In genomic region chr16:58040945-58041627, GRCh38 we compare ENCODE assay signal across 27 cellular contexts.
"Had no signal": no experiment of that assay in that cellular context is flagged by ENCODE, and none has a peak within 500 bp of the region (broad histone marks: within the 10 kb centered on the region; RNA-seq: fewer than 3 reads in every experiment).

No MANE protein-coding gene starts in this region.

- H3K9me3 ChIP-seq: SJSA1 had no signal

- H3K4me3 Mint-ChIP-seq: activated CD4-positive, alpha-beta memory T cell treated with anti-CD3 and anti-CD28 coated beads for 36 hours; activated CD4-positive, alpha-beta T cell treated with anti-CD3 and anti-CD28 coated beads, Interleukin-2, amount 10 ng/mL, durations not matched to agents 7 days and 5 days; activated naive CD8-positive, alpha-beta T cell; activated T-cell treated with anti-CD3 and anti-CD28 coated beads, Interleukin-2, amount 50 U/mL, for 4 hours; brain; T-helper 17 cell had no signal

- H3K27me3 Mint-ChIP-seq: activated CD4-positive, alpha-beta memory T cell treated with anti-CD3 and anti-CD28 coated beads for 36 hours; activated CD4-positive, alpha-beta T cell treated with anti-CD3 and anti-CD28 coated beads, Interleukin-2, amount 10 ng/mL, durations not matched to agents 7 days and 5 days; activated naive CD8-positive, alpha-beta T cell; brain; T-helper 17 cell had no signal

- H3K36me3 Mint-ChIP-seq: activated CD4-positive, alpha-beta memory T cell treated with anti-CD3 and anti-CD28 coated beads for 36 hours; activated naive CD8-positive, alpha-beta T cell had no signal

- DNase-seq: activated CD4-positive, alpha-beta memory T cell treated with anti-CD3 and anti-CD28 coated beads for 36 hours; activated CD4-positive, alpha-beta T cell treated with anti-CD3 and anti-CD28 coated beads, Interleukin-2, amount 10 ng/mL, durations not matched to agents 7 days and 5 days; activated CD4-positive, CD25-positive, alpha-beta regulatory T cell; activated CD8-positive, alpha-beta memory T cell treated with anti-CD3 and anti-CD28 coated beads for 24 hours; activated effector memory CD4-positive, alpha-beta T cell treated with anti-CD3 and anti-CD28 coated beads, Interleukin-2, amount 50 U/mL, for 16 hours; activated naive CD4-positive, alpha-beta T cell treated with Interleukin-2 at 50 U/mL for 16 hours; activated T-cell treated with anti-CD3 and anti-CD28 coated beads, Interleukin-2, amount 50 U/mL, for 4 hours; amygdala; cerebellar nuclear complex; KG1; NCI-H1092 treated with DMSO at 0.1 percent for 48 hours; NCI-H1417 treated with DMSO at 0.1 percent for 48 hours; NCI-H1694; NCI-H2029; NCI-H2107; NCI-H2171 treated with DMSO at 0.1 percent for 48 hours; NCI-H345; NCI-H510A treated with DMSO at 0.1 percent for 48 hours; NCI-H69; NK-92 treated with Interleukin-12 subunit alpha and Interleukin-12 subunit beta, amount 100 ng/mL, for 24 hours; SHP77; T-helper 17 cell; T-helper 9 cell had no signal

- H3K9me3 Mint-ChIP-seq: activated CD4-positive, alpha-beta memory T cell treated with anti-CD3 and anti-CD28 coated beads for 36 hours; activated CD4-positive, alpha-beta T cell treated with anti-CD3 and anti-CD28 coated beads, Interleukin-2, amount 10 ng/mL, durations not matched to agents 7 days and 5 days; activated T-cell treated with anti-CD3 and anti-CD28 coated beads, Interleukin-2, amount 50 U/mL, for 4 hours; brain had no signal

- H3K27ac ChIP-seq: SJSA1, VCaP had no signal

- H3K27me3 ChIP-seq: SJSA1 had no signal

- H3K4me1 ChIP-seq: SJSA1 had no signal

- H3K36me3 ChIP-seq: SJSA1 had no signal

- H3K4me3 ChIP-seq: SJSA1 had no signal

- H3K27ac Mint-ChIP-seq: activated CD4-positive, alpha-beta memory T cell treated with anti-CD3 and anti-CD28 coated beads for 36 hours; activated CD4-positive, alpha-beta T cell treated with anti-CD3 and anti-CD28 coated beads, Interleukin-2, amount 10 ng/mL, durations not matched to agents 7 days and 5 days; activated naive CD8-positive, alpha-beta T cell; brain; T-helper 17 cell had no signal

- ATAC-seq: activated T-cell treated with anti-CD3 and anti-CD28 coated beads, Interleukin-2, amount 50 U/mL, for 4 hours; T-helper 17 cell had no signal

- H3K4me1 Mint-ChIP-seq: activated CD4-positive, alpha-beta T cell treated with anti-CD3 and anti-CD28 coated beads, Interleukin-2, amount 10 ng/mL, durations not matched to agents 7 days and 5 days; brain; T-helper 17 cell had no signal
